Comparison of ENCODE assay signal across 8 cellular contexts in genomic region chr17:36183001-36183810, GRCh38. TPM values are rescaled to one million over a fixed set of nuclear protein-coding genes. Genes with fewer than 3 reads are reported as not detected.
A peak's percentile ranks its signal among the peaks of the same experiment; 100 is the strongest.
DNase-seq lines count a peak whose midpoint lies in the region; ATAC-seq and TF ChIP-seq lines count a peak whose summit lies in the region.

No MANE protein-coding gene starts in this region.

- intact Hi-C loops in CD4-positive, alpha-beta memory T cell (cut with micrococcal nuclease): loop anchor here (10.0 kb wide), 1 partner anchor 68 kb away; no protein-coding TSS in a partner anchor
- intact Hi-C loops in Panc1 (cut with micrococcal nuclease; ENCODE audit: unreplicated experiment): no loop called here

- in situ Hi-C loops in Panc1 (cut with HindIII; ENCODE audit: low pct_unique_long_range_greater_than_20kb, low sequenced_read_pairs): no loop called here

- BruUV-seq in Panc1 (replicated peaks; lab: Mats Ljungman, UMichigan): no TSS peak

- no peaks in the 10 kb centered on the region for H3K27me3 ChIP-seq in CD4-positive, alpha-beta memory T cell (ENCODE audit: insufficient read depth, low read length)
- H3K27me3 ChIP-seq in Panc1 (ENCODE audit: control insufficient read depth, insufficient read depth, low read length) (peaks cover 2% of the 10 kb centered on the region), endocrine pancreas (ENCODE audit: control insufficient read depth, insufficient read depth, low read length) (no peaks in the 10 kb centered on the region)

- ATAC-seq in GM21825 (IDR thresholded peaks at IDR 0.05; ENCODE audit: unreplicated experiment) (peak; percentile 34), Panc1 (peak; percentile 94)

- H3K4me3 Mint-ChIP-seq in CD4-positive, alpha-beta memory T cell: peak overlapping the region in 5 of 8 donors; percentile 42 to 79 (median 50)
- peak overlapping the region; percentile 76 for H3K4me3 Mint-ChIP-seq in mesothelial cell of epicardium

- CTCF ChIA-PET in CD4-positive, alpha-beta memory T cell (lab: Charles Lee; ENCODE audit: partially characterized antibody): no interaction called here
- CTCF ChIA-PET in Panc1 (lab: Charles Lee): interaction anchor here (0.7 kb wide), 1 partner anchor 269 kb away, joined by 6 read pairs; no protein-coding TSS in a partner anchor

- POLR2A ChIA-PET in CD4-positive, alpha-beta memory T cell (lab: Charles Lee; ENCODE audit: partially characterized antibody): interaction anchor here (1.2 kb wide), 1 partner anchor 9 kb away, joined by 3 read pairs; no protein-coding TSS in a partner anchor
- POLR2A ChIA-PET in Panc1 (lab: Charles Lee): interaction anchor here (0.6 kb wide), 1 partner anchor 1174 kb away, joined by 5 read pairs; no protein-coding TSS in a partner anchor

- no peaks in the 10 kb centered on the region for H3K9me3 Mint-ChIP-seq in CD4-positive, alpha-beta memory T cell
- no peaks in the 10 kb centered on the region for H3K9me3 Mint-ChIP-seq in mesothelial cell of epicardium

- TF ChIP-seq CTCF in Panc1 (IDR thresholded peaks at IDR 0.05) (no peak), mesothelial cell of epicardium (IDR thresholded peaks at IDR 0.05; ENCODE audit: unreplicated experiment) (no peak)

- peak overlapping the region in 1 of 7 donors; percentile 11 for H3K27ac Mint-ChIP-seq in CD4-positive, alpha-beta memory T cell
- no peak overlapping the region for H3K27ac Mint-ChIP-seq in mesothelial cell of epicardium

- peaks cover 33 to 42% of the 10 kb centered on the region in 2 donors for H3K27me3 Mint-ChIP-seq in CD4-positive, alpha-beta memory T cell
- H3K27me3 Mint-ChIP-seq in mesothelial cell of epicardium (ENCODE audit: low read depth): peaks cover 73% of the 10 kb centered on the region

- H3K4me1 ChIP-seq in CD4-positive, alpha-beta memory T cell (ENCODE audit: insufficient read depth, low read length): no peaks in the 10 kb centered on the region
- H3K4me1 ChIP-seq in Panc1 (ENCODE audit: control insufficient read depth, insufficient read depth, low read length): no peaks in the 10 kb centered on the region
- H3K4me1 ChIP-seq in endocrine pancreas (ENCODE audit: control insufficient read depth, insufficient read depth, low read length): no peaks in the 10 kb centered on the region

- no peak overlapping the region for H3K27ac ChIP-seq in CD4-positive, alpha-beta memory T cell (ENCODE audit: low read depth, low read length)
- H3K27ac ChIP-seq in Panc1 (ENCODE audit: low read length): no peak overlapping the region

- H3K36me3 ChIP-seq in CD4-positive, alpha-beta memory T cell (ENCODE audit: insufficient read depth, low read length): no peaks in the 10 kb centered on the region
- H3K36me3 ChIP-seq in Panc1 (ENCODE audit: control insufficient read depth, insufficient read depth, low read length): peaks cover 3% of the 10 kb centered on the region; the same call in 1 of the 2 replicates
- H3K36me3 ChIP-seq in endocrine pancreas (ENCODE audit: control insufficient read depth, insufficient read depth, low read length): no peaks in the 10 kb centered on the region

- H3K4me1 Mint-ChIP-seq in CD4-positive, alpha-beta memory T cell: peaks cover 1 to 19% (median 5%) of the 10 kb centered on the region in 4 donors
- peaks cover 6% of the 10 kb centered on the region for H3K4me1 Mint-ChIP-seq in mesothelial cell of epicardium

- no peaks in the 10 kb centered on the region for H3K36me3 Mint-ChIP-seq in CD4-positive, alpha-beta memory T cell
- H3K36me3 Mint-ChIP-seq in mesothelial cell of epicardium: no peaks in the 10 kb centered on the region

- no peaks in the 10 kb centered on the region for H3K9me3 ChIP-seq in CD4-positive, alpha-beta memory T cell (ENCODE audit: control insufficient read depth in 1 of 2, low read length in 2 of 2)
- H3K9me3 ChIP-seq in Panc1 (ENCODE audit: control insufficient read depth, insufficient read depth, low read depth, low read length) (no peaks in the 10 kb centered on the region), endocrine pancreas (ENCODE audit: control insufficient read depth, low read length) (no peaks in the 10 kb centered on the region)

- H3K4me3 ChIP-seq in CD4-positive, alpha-beta memory T cell (ENCODE audit: low read length in 2 of 2): no peak overlapping the region
- peak overlapping the region; percentile 45 to 47 for H3K4me3 ChIP-seq in Panc1 (ENCODE audit: low read depth in 2 of 2, low read length in 2 of 2)
- H3K4me3 ChIP-seq in endocrine pancreas (ENCODE audit: control insufficient read depth, insufficient read depth, low read length): no peak overlapping the region

- H3K9ac ChIP-seq in endocrine pancreas (ENCODE audit: control insufficient read depth, insufficient read depth, low read length): peak overlapping the region; percentile 4

- DNase-seq in CD4-positive, alpha-beta memory T cell: no peak
- DNase-seq in Panc1 (ENCODE audit: low read depth, low spot score) (no peak), mesothelial cell of epicardium (ENCODE audit: low spot score in 2 of 2, unreplicated experiment in 2 of 2) (peak; percentile 82 to 92), ureter (ENCODE audit: low spot score) (peak; percentile 68), Ammon's horn (ENCODE audit: low spot score) (no peak), NCI-H2029 (lab: John Stamatoyannopoulos, UW) (no peak)

RNA-seq across cellular contexts. Expression of gene TBC1D3B, which starts 6.8 kb away (rescaled TPM):
- 10 to 100 TPM; 11.5 to 18.0 TPM for total RNA-seq in CD4-positive, alpha-beta memory T cell
- polyA plus RNA-seq in CD4-positive, alpha-beta memory T cell: not detected
- total RNA-seq in Panc1 (2021; ENCODE audit: unreplicated experiment): 7.4 TPM
- polyA plus RNA-seq in Panc1 (2012; ENCODE audit: insufficient read length): 5.0 TPM
- total RNA-seq in mesothelial cell of epicardium: 27.9 to 28.4 TPM (median 28.2 TPM) in 3 replicates
- 13.6 TPM for total RNA-seq in ureter

RNA-seq across cellular contexts. Expression of gene CCL3L1, which starts 13.4 kb away (rescaled TPM):
- total RNA-seq in CD4-positive, alpha-beta memory T cell: 1 to 10 TPM in 1 of 2 experiments, under 1 TPM in 1; 0.89 to 2.2 TPM
- polyA plus RNA-seq in CD4-positive, alpha-beta memory T cell: not detected
- not detected for total RNA-seq in Panc1 (2021; ENCODE audit: unreplicated experiment)
- not detected for polyA plus RNA-seq in Panc1 (2012; ENCODE audit: insufficient read length)
- not detected in 3 replicates for total RNA-seq in mesothelial cell of epicardium
- total RNA-seq in ureter: not detected

RNA-seq across cellular contexts. Expression of gene CCL4L2, which starts 27.7 kb away (rescaled TPM):
- 1 to 10 TPM in 1 of 2 experiments, not detected in 1; 1.1 TPM for total RNA-seq in CD4-positive, alpha-beta memory T cell
- polyA plus RNA-seq in CD4-positive, alpha-beta memory T cell: not detected
- not detected for total RNA-seq in Panc1 (2021; ENCODE audit: unreplicated experiment)
- polyA plus RNA-seq in Panc1 (2012; ENCODE audit: insufficient read length): not detected
- not detected in 3 replicates for total RNA-seq in mesothelial cell of epicardium
- total RNA-seq in ureter: 0.81 TPM

Comparison
In these comparisons a context has a peak if more than half of its experiments do, and no peak if none do; other contexts are left out.
1. DNase-seq: peak in mesothelial cell of epicardium (2 of 2) and ureter (single experiment); none in CD4-positive, alpha-beta memory T cell (0 of 5), Panc1 (single experiment), Ammon's horn (single experiment) and NCI-H2029 (single experiment).
2. H3K4me3 ChIP-seq: peak in Panc1 (2 of 2); none in CD4-positive, alpha-beta memory T cell (0 of 2) and endocrine pancreas (single experiment).